In the genomic region with DNA sequence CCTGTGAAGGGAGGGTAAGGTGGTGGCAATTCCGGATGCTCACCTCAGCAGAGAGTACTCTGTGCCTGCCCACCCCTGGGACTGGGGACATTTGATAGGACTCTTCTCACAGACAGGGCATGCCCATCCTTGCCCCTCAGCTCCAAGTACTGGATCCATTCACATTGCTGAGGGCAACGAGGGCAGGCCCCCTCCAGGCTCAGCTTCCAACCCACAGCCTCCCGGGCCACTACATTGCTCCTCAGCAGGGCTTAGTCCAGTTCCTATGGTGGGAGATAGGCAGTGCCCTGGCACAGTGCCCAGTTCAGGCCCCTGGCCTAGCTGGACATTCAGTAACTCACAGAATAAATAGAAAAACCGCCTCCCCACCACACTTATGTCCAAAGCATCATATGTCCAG, we compare ENCODE assay signal across 29 cellular contexts. TPM values are rescaled to one million over a fixed set of nuclear protein-coding genes. Genes with fewer than 3 reads are reported as not detected.
"Had no signal": no experiment of that assay in that cellular context is flagged by ENCODE, and none has a peak within 500 bp of the region (broad histone marks: within the 10 kb centered on the region; RNA-seq: fewer than 3 reads in every experiment).

No MANE protein-coding gene starts in this region.

- H3K27ac Mint-ChIP-seq: dendritic cell treated with granulocyte-macrophage colony-stimulating factor and Interleukin-4, amounts not matched to agents 40 ng/mL and 50 ng/mL, for 4 days; effector memory CD8-positive, alpha-beta T cell; endodermal cell; mesothelial cell of epicardium had no signal

- H3K9me3 ChIP-seq: colonic mucosa, esophagus squamous epithelium, gastrocnemius medialis, left lung, lower lobe of right lung had no signal

- H3K4me1 Mint-ChIP-seq: endodermal cell, mesothelial cell of epicardium had no signal

- H3K4me3 Mint-ChIP-seq: dendritic cell treated with granulocyte-macrophage colony-stimulating factor and Interleukin-4, amounts not matched to agents 40 ng/mL and 50 ng/mL, for 4 days; effector memory CD8-positive, alpha-beta T cell; endodermal cell; mesothelial cell of epicardium had no signal

- DNase-seq: colonic mucosa; cortex of kidney; effector CD8-positive, alpha-beta T cell; effector memory CD8-positive, alpha-beta T cell; endodermal cell; erythroblast; esophagus squamous epithelium; foreskin fibroblast; foreskin melanocyte; gastrocnemius medialis; glutamatergic neuron; head of caudate nucleus; heart right ventricle; hippocampal formation; left cardiac atrium; left lung; left ventricle myocardium superior; lower lobe of right lung; mesenchymal stem cell had no signal

- H3K27me3 Mint-ChIP-seq: effector memory CD8-positive, alpha-beta T cell had no signal

- H3K27me3 ChIP-seq: colonic mucosa, esophagus squamous epithelium, gastrocnemius medialis, left lung had no signal

- H3K4me1 ChIP-seq: colonic mucosa, esophagus squamous epithelium, gastrocnemius medialis, lower lobe of right lung had no signal

- H3K36me3 Mint-ChIP-seq: mesothelial cell of epicardium had no signal

- H3K36me3 ChIP-seq: colonic mucosa, esophagus squamous epithelium, gastrocnemius medialis, heart right ventricle, left lung, lower lobe of right lung had no signal

- H3K27ac ChIP-seq: colonic mucosa, epithelial cell of prostate, esophagus squamous epithelium, gastrocnemius medialis, left lung, lower lobe of right lung had no signal

- ATAC-seq: effector memory CD8-positive, alpha-beta T cell; esophagus mucosa; gastrocnemius medialis; heart right ventricle; left cardiac atrium; left lung; left ventricle myocardium superior; lower lobe of right lung had no signal

- FAIRE-seq: endometrium, islet of Langerhans, keratinocyte had no signal

- H3K9me3 Mint-ChIP-seq: dendritic cell treated with granulocyte-macrophage colony-stimulating factor and Interleukin-4, amounts not matched to agents 40 ng/mL and 50 ng/mL, for 4 days; effector memory CD8-positive, alpha-beta T cell had no signal

- H3K4me3 ChIP-seq: colonic mucosa, esophagus squamous epithelium, gastrocnemius medialis, heart right ventricle, left lung, lower lobe of right lung had no signal

RNA-seq across cellular contexts. Expression of gene VSIG4, which starts 15.1 kb away (rescaled TPM):
- total RNA-seq: dermis microvascular lymphatic vessel endothelial cell, endodermal cell, glomerular endothelial cell, lung microvascular endothelial cell, mesothelial cell of epicardium had no signal
- polyA plus RNA-seq: keratinocyte had no signal
